In the genomic region with DNA sequence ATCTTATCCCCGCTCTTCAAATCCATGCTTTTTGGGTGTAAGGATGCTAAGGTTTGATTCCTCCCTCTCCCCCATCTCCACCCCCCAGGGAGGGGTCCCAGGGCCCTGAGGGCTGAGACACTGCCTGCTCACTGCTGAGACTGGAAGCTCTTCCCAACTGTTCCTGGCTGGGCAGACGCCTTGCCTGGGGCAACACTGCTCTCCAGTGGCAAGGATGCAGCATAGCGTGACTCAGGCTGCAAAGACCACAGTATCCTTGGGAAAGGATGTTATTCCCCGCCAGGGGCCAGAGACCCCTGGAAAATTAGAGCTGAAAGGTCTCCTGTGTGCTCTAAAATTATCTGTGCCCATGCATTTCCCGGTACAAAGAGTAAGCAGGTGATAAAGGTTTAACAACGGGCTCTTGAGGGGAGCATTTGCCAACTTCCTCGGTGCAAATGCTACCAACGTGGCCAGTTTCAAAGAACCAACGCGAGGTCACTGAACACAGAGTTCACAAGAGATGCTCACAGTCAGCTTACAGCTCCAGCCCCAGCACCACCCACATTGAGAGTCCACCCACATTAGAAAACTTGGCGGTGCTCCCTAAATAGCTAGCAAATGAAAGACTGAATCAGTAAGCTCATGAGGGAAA, we compare ENCODE assay signal across 8 cellular contexts.
DNase-seq lines count a peak whose midpoint lies in the region; ATAC-seq and TF ChIP-seq lines count a peak whose summit lies in the region.

No MANE protein-coding gene starts in this region.

- H4K20me1 ChIP-seq in BLaER1 = no peaks in the 10 kb centered on the region

- peak; percentile 92 for TF ChIP-seq CTCF in fibroblast of the aortic adventitia (IDR thresholded peaks at IDR 0.05; ENCODE audit: insufficient read depth, low read length)
- no peak for TF ChIP-seq CTCF in omental fat pad (IDR thresholded peaks at IDR 0.05)

- H3K9me3 ChIP-seq in BLaER1 = no peaks in the 10 kb centered on the region
- no peaks in the 10 kb centered on the region for H3K9me3 ChIP-seq in SJCRH30 (replicated peaks)

- peaks cover 10% of the 10 kb centered on the region; the same call in 1 of the 2 replicates for H3K4me1 ChIP-seq in BLaER1
- H3K4me1 ChIP-seq in SJCRH30 = no peaks in the 10 kb centered on the region

- H3K36me3 ChIP-seq in BLaER1 = no peaks in the 10 kb centered on the region
- H3K36me3 ChIP-seq in SJCRH30 = no peaks in the 10 kb centered on the region

- no peak overlapping the region for H3K4me3 ChIP-seq in BLaER1
- no peak overlapping the region for H3K4me3 ChIP-seq in SJCRH30
- no peak overlapping the region for H3K4me3 ChIP-seq in fibroblast of the aortic adventitia (ENCODE audit: low read depth, low read length)

- peak; percentile 44 for ATAC-seq in HG02798 (IDR thresholded peaks at IDR 0.05; ENCODE audit: poor library complexity, unreplicated experiment)
- ATAC-seq in omental fat pad (ENCODE audit: low FRiP score) = peak; percentile 57
- no peak for ATAC-seq in HG03159 (IDR thresholded peaks at IDR 0.05; ENCODE audit: unreplicated experiment)
- no peak for ATAC-seq in GM19463 (IDR thresholded peaks at IDR 0.05; ENCODE audit: unreplicated experiment)

- no peak overlapping the region for H3K27ac ChIP-seq in BLaER1
- no peak overlapping the region for H3K27ac ChIP-seq in SJCRH30

- DNase-seq in SJCRH30 = peak; percentile 62 to 73
- peak; percentile 56 for DNase-seq in fibroblast of the aortic adventitia (ENCODE audit: low read depth)
- no peak for DNase-seq in omental fat pad (ENCODE audit: low spot score)
- DNase-seq in stimulated activated CD8-positive, alpha-beta memory T cell treated with anti-CD3 and anti-CD28 coated beads, Interleukin-4, amount 100 ng/mL, for 48 hours = no peak

- H3K27me3 ChIP-seq in BLaER1 = no peaks in the 10 kb centered on the region
- no peaks in the 10 kb centered on the region for H3K27me3 ChIP-seq in SJCRH30

- peak overlapping the region; percentile 42; the same call in 1 of the 2 replicates for H3K4me2 ChIP-seq in BLaER1

- H3K9ac ChIP-seq in BLaER1 = no peak overlapping the region

Comparison
In these comparisons a context has a peak if more than half of its experiments do, and no peak if none do; other contexts are left out.
1. ATAC-seq: peak in HG02798 (single experiment) and omental fat pad (single experiment); none in HG03159 (single experiment) and GM19463 (single experiment).
2. DNase-seq: peak in SJCRH30 (2 of 2) and fibroblast of the aortic adventitia (single experiment); none in omental fat pad (single experiment) and stimulated activated CD8-positive, alpha-beta memory T cell treated with anti-CD3 and anti-CD28 coated beads, Interleukin-4, amount 100 ng/mL, for 48 hours (single experiment).